25 cellular contexts compared by ENCODE assay signal in the genomic region with DNA sequence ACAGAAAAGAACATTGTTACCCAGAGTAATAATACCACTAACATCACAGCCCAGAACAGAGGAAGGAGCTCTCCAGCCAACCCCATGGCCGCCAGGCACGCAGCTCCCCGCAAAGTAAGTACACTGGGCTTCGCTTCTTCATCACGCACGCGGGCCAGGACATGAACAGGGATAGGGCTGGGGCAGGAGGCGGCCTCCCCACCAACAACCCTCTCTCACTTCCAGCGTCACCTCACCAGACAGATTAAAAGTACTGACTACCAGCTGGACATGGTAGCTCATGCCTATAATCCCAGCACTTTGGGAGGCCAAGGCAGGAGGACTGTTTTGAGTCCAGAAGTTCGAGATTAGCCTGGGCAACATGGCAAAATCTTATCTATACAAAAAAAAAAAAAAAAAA.
DNase-seq lines count a peak whose midpoint lies in the region; ATAC-seq and TF ChIP-seq lines count a peak whose summit lies in the region.
"Had no signal": no experiment of that assay in that cellular context is flagged by ENCODE, and none has a peak within 500 bp of the region (broad histone marks: within the 10 kb centered on the region; RNA-seq: fewer than 3 reads in every experiment).

No MANE protein-coding gene starts in this region.

- H3K9me3 ChIP-seq in A673 (ENCODE audit: low read depth, low read length, poor library complexity, severe bottlenecking) (no peaks in the 10 kb centered on the region), H9 (ENCODE audit: control insufficient read depth, low read depth, low read length) (no peaks in the 10 kb centered on the region), smooth muscle cell (replicated peaks; ENCODE audit: low read depth) (no peaks in the 10 kb centered on the region)
- H3K9me3 ChIP-seq: BE2C had no signal

- no peak overlapping the region for H2BK20ac ChIP-seq in H9 (ENCODE audit: low read depth, low read length, poor library complexity, severe bottlenecking)

- no peak overlapping the region for H3K18ac ChIP-seq in H9 (ENCODE audit: insufficient read length, low read depth, low read length)

- H4K20me1 ChIP-seq in H9 (ENCODE audit: control insufficient read depth, insufficient read depth, insufficient read length) (no peaks in the 10 kb centered on the region), smooth muscle cell (ENCODE audit: low read depth) (peaks cover 6% of the 10 kb centered on the region)

- no peak overlapping the region for H3K14ac ChIP-seq in H9 (ENCODE audit: insufficient read depth, low read length)

- no peaks in the 10 kb centered on the region for H3K79me1 ChIP-seq in H9 (ENCODE audit: insufficient read depth, low read depth, low read length, poor library complexity, severe bottlenecking)

- H3K27ac ChIP-seq in A673 (ENCODE audit: low read depth, low read length, poor library complexity, severe bottlenecking), result peak overlapping the region; percentile 46
- no peak overlapping the region for H3K27ac ChIP-seq in H9 (ENCODE audit: insufficient read length, low read depth, low read length)
- no peak overlapping the region for H3K27ac ChIP-seq in smooth muscle cell (ENCODE audit: low read depth)
- H3K27ac ChIP-seq: HL-60, PC-9 had no signal

- POLR2A ChIA-PET in A673 (lab: Charles Lee; ENCODE audit: low non-redundant PET), result no interaction called here

- no peak overlapping the region for H3K4me3 Mint-ChIP-seq in H9
- H3K4me3 Mint-ChIP-seq: CD4-positive, alpha-beta T cell had no signal

- no peak for TF ChIP-seq CTCF in A673 (conservative IDR thresholded peaks at IDR 0.05; ENCODE audit: low read depth, low read length)
- no peak for TF ChIP-seq CTCF in H9 (conservative IDR thresholded peaks at IDR 0.05)
- no peak for TF ChIP-seq CTCF in smooth muscle cell (IDR thresholded peaks at IDR 0.05; ENCODE audit: borderline replicate concordance, insufficient read depth, poor library complexity, severe bottlenecking)

- intact Hi-C loops in A673 (cut with micrococcal nuclease; ENCODE audit: unreplicated experiment), result no loop called here

- BruUV-seq in A673 (replicated peaks; lab: Mats Ljungman, UMichigan), result no TSS peak

- no peaks in the 10 kb centered on the region for H3F3A ChIP-seq in smooth muscle cell (ENCODE audit: low read depth)

- H3K4me3 ChIP-seq in A673 (ENCODE audit: low read depth, low read length, poor library complexity, severe bottlenecking) (no peak overlapping the region), smooth muscle cell (no peak overlapping the region)
- H3K4me3 ChIP-seq: PC-9 had no signal

- H2AFZ ChIP-seq in H9 (ENCODE audit: low read length) (no peak overlapping the region), smooth muscle cell (ENCODE audit: low read depth) (no peak overlapping the region)
- H2AFZ ChIP-seq: PC-9 had no signal

- no peak overlapping the region for H3T11ph ChIP-seq in H9 (ENCODE audit: low read length)

- no peaks in the 10 kb centered on the region for H3K79me2 ChIP-seq in H9 (ENCODE audit: insufficient read depth, low read length)
- H3K79me2 ChIP-seq in smooth muscle cell (ENCODE audit: low read depth), result no peaks in the 10 kb centered on the region

- H3K36me3 ChIP-seq in A673 (ENCODE audit: insufficient read depth, low read length, poor library complexity, severe bottlenecking), result no peaks in the 10 kb centered on the region
- H3K36me3 ChIP-seq in smooth muscle cell (ENCODE audit: low read depth), result no peaks in the 10 kb centered on the region
- H3K36me3 ChIP-seq: BE2C had no signal

- CTCF ChIA-PET in A673 (lab: Charles Lee), result no interaction called here

- H3K4me2 ChIP-seq in H9 (ENCODE audit: insufficient read depth, insufficient read length, low read length), result no peak overlapping the region
- H3K4me2 ChIP-seq in smooth muscle cell, result peak overlapping the region; percentile 40
- H3K4me2 ChIP-seq: PC-9 had no signal

- H3K56ac ChIP-seq in H9 (ENCODE audit: insufficient read length, low read depth, low read length), result no peak overlapping the region

- H3K4ac ChIP-seq in H9 (ENCODE audit: low read depth, low read length), result no peak overlapping the region

- no peak overlapping the region for H4K91ac ChIP-seq in H9 (ENCODE audit: insufficient read length, low read depth, low read length)

- H3K4me1 Mint-ChIP-seq in H9, result peaks cover 26 to 29% of the 10 kb centered on the region in 2 experiments

- H3K9me3 Mint-ChIP-seq in H9, result no peaks in the 10 kb centered on the region
- H3K9me3 Mint-ChIP-seq: CD4-positive, alpha-beta T cell had no signal

- H2BK15ac ChIP-seq in H9 (ENCODE audit: low read depth, low read length), result no peak overlapping the region

- H3K27me3 ChIP-seq in A673 (replicated peaks; ENCODE audit: insufficient read depth, low read depth, low read length, poor library complexity) (no peaks in the 10 kb centered on the region), H9 (ENCODE audit: insufficient read depth, low read length) (no peaks in the 10 kb centered on the region), smooth muscle cell (ENCODE audit: low read depth) (no peaks in the 10 kb centered on the region)
- H3K27me3 ChIP-seq: BE2C had no signal

- peak overlapping the region in 2 of 3 experiments; percentile 41 to 92; a peak in 2 of 7 replicates for H3K27ac Mint-ChIP-seq in H9
- H3K27ac Mint-ChIP-seq: CD4-positive, alpha-beta T cell had no signal

- H3K36me3 Mint-ChIP-seq in H9 (ENCODE audit: insufficient read depth in 1 of 3, low read depth in 3 of 3), result peaks cover 0 to 3% (median 0%) of the 10 kb centered on the region in 3 experiments; a peak in 3 of 7 replicates

- no peak overlapping the region for H3K9ac ChIP-seq in H9 (ENCODE audit: extremely low read depth, insufficient read length, low read length)
- H3K9ac ChIP-seq in smooth muscle cell (ENCODE audit: low read depth), result no peak overlapping the region

- H2BK120ac ChIP-seq in H9 (ENCODE audit: low read depth, low read length, poor library complexity, severe bottlenecking), result no peak overlapping the region

- H3K4me1 ChIP-seq in A673 (ENCODE audit: insufficient read depth, low read length, poor library complexity, severe bottlenecking) (peaks cover 52% of the 10 kb centered on the region), H9 (ENCODE audit: insufficient read depth, low read length) (no peaks in the 10 kb centered on the region), smooth muscle cell (ENCODE audit: low read depth) (no peaks in the 10 kb centered on the region)

- no peak for DNase-seq in A673 (ENCODE audit: low spot score)
- DNase-seq in H9, result peak; percentile 20
- peak; percentile 23 for DNase-seq in left lobe of liver (ENCODE audit: low spot score)
- no peak for DNase-seq in smooth muscle cell (lab: John Stamatoyannopoulos, UW; ENCODE audit: unreplicated experiment)
- DNase-seq in NCI-H1436 treated with DMSO at 0.1 percent for 48 hours (lab: John Stamatoyannopoulos, UW), result no peak
- DNase-seq in nucleus accumbens (lab: John Stamatoyannopoulos, UW), result no peak
- DNase-seq in occipital lobe (lab: John Stamatoyannopoulos, UW), result no peak
- no peak for DNase-seq in NCI-H146 (lab: John Stamatoyannopoulos, UW)
- DNase-seq: BE2C; CD4-positive, alpha-beta T cell; COR-L47; DMS 273 treated with DMSO at 0.1 percent for 48 hours; DMS79 treated with DMSO at 0.1 percent for 48 hours; GOT3; KG1; NCI-H1092; NCI-H1436; NCI-H2029 treated with DMSO at 0.1 percent for 48 hours; NCI-H226; NCI-H510A treated with DMSO at 0.1 percent for 48 hours; NCI-H748 treated with DMSO at 0.1 percent for 48 hours; PC-9; RPMI8226; SHP77 had no signal

- no peak overlapping the region for H4K5ac ChIP-seq in H9 (ENCODE audit: insufficient read length, low read depth, low read length)

- H2BK12ac ChIP-seq in H9 (ENCODE audit: insufficient read length, low read depth, low read length), result no peak overlapping the region

- no CpG with 5 or more reads among the region's 10 CpGs for WGBS in H9 (ENCODE audit: extremely low coverage, insufficient read length, low lambda C conversion rate)
- WGBS in smooth muscle cell (ENCODE audit: low lambda C conversion rate), result 97% methylated on average over 10 of the region's 10 CpGs

- H2AK5ac ChIP-seq in H9 (ENCODE audit: insufficient read length, low read length), result no peak overlapping the region

- no peaks in the 10 kb centered on the region for H3K23me2 ChIP-seq in H9 (ENCODE audit: insufficient read length, low read depth, low read length, poor library complexity, severe bottlenecking)

- H4K8ac ChIP-seq in H9 (replicated peaks; ENCODE audit: insufficient read length, low read depth, low read length), result no peak overlapping the region

- ATAC-seq in left lobe of liver, result no peak

- H3K23ac ChIP-seq in H9 (ENCODE audit: insufficient read length, low read depth, low read length), result no peak overlapping the region

- H3K27me3 Mint-ChIP-seq in H9 (ENCODE audit: low read depth), result no peaks in the 10 kb centered on the region; the same call in none of the 2 replicates
- H3K27me3 Mint-ChIP-seq: CD4-positive, alpha-beta T cell had no signal

- H2BK5ac ChIP-seq in H9 (ENCODE audit: insufficient read length, low read length), result no peak overlapping the region

Comparison
In these comparisons a context has a peak if more than half of its experiments do, and no peak if none do; other contexts are left out.
1. DNase-seq: peak in H9 (single experiment) and left lobe of liver (single experiment); none in A673 (single experiment), smooth muscle cell (single experiment), NCI-H1436 treated with DMSO at 0.1 percent for 48 hours (single experiment), nucleus accumbens (0 of 56), occipital lobe (single experiment) and NCI-H146 (single experiment).